ENCODE assay signal across 22 cellular contexts in the genomic region with DNA sequence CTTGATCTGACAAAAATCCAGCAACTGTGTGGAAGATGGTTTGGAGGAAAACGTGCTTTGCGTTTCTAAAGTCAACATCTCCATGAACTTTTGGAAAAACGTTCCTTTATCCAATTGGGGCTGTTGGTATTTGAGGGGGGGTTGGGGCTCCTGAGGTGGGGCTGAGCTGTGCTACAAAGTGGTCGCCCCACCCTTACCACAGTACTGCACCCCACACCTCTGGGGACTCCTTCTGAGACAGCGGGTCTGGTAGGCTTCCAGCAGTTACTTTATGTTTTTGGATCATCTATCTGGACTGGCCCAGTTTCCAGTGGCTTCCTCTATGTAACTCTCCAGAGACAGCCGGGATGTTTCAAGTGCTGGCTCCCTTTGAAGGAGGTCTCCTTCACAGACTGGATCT. TPM values are rescaled to one million over a fixed set of nuclear protein-coding genes. Genes with fewer than 3 reads are reported as not detected.
"Had no signal": no experiment of that assay in that cellular context is flagged by ENCODE, and none has a peak within 500 bp of the region (broad histone marks: within the 10 kb centered on the region; RNA-seq: fewer than 3 reads in every experiment).

No MANE protein-coding gene starts in this region.

- H3K9me3 ChIP-seq: MG63, SK-N-SH had no signal

- H3K4me2 ChIP-seq: SK-N-SH had no signal

- H3K27me3 ChIP-seq: MG63 had no signal

- DNase-seq: IMR-90, Karpas-422, KG1, MG63, NCI-H1092, NCI-H1105 treated with DMSO at 0.1 percent for 48 hours, NCI-H1417 treated with DMSO at 0.1 percent for 48 hours, NCI-H146, NCI-H1694 treated with DMSO at 0.1 percent for 48 hours, NCI-H1930, NCI-H2081, NCI-H2107, NCI-H2227 treated with DMSO at 0.1 percent for 48 hours, NCI-H524, NCI-H526 treated with DMSO at 0.1 percent for 48 hours, NCI-H748 treated with DMSO at 0.1 percent for 48 hours, OCI-M1, RPMI8226, SHP77, SK-N-SH, SW 1271 had no signal

- H3K4me3 ChIP-seq: MG63 had no signal

- H3K36me3 ChIP-seq: MG63 had no signal

RNA-seq across cellular contexts. Expression of a gene that starts 40.4 kb away (rescaled TPM):
- total RNA-seq: HepG2 had no signal
